Comparison of ENCODE assay signal across 6 cellular contexts in the genomic region with DNA sequence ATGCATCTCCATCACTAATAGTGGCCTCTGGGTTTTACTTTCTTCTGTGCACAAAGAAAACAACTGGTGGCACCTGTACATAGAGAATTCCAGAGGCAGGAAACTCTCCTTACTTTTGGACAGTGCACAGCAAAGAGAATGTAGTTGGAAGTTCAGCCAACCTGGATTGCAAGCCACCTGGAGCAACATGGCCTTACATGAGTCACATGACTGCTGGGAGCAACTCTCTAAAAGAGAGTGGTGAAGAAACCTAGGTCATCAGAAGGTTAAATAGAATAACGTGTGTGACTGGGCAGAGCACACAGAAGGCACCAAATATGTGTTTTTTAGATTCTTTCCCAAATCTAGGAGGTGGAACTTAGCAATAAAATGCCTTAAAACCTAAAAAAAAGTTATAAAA. TPM values are rescaled to one million over a fixed set of nuclear protein-coding genes. Genes with fewer than 3 reads are reported as not detected.
"Had no signal": no experiment of that assay in that cellular context is flagged by ENCODE, and none has a peak within 500 bp of the region (broad histone marks: within the 10 kb centered on the region; RNA-seq: fewer than 3 reads in every experiment).

No MANE protein-coding gene starts in this region.

RNA-seq across cellular contexts. Expression of gene CA4, which starts 41.5 kb away (rescaled TPM):
- total RNA-seq: M059J, PC-3, RPMI7951, SJCRH30, SK-MEL-5, T-cell had no signal
